In the genomic region with DNA sequence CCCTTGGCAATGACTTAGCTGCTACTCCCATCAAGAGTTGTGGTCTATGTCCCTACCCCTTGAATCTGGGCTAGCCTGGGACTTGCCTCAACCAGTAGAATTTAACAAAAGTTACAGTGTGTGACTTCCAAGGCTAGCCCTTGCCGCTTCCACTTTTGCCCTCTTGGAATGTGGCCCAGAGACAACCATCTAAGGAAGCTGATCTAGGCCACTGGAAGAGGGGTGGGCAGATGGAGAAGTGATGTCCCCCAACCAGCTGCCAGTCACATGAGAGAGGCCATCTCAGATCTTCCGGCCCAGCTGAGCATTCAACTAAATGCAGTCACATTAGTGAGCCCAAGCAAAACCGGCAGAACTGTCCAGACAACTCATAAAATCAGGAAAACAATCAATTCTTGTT, we compare ENCODE assay signal across 13 cellular contexts.
DNase-seq lines count a peak whose midpoint lies in the region; TF ChIP-seq lines count a peak whose summit lies in the region.
"Had no signal": no experiment of that assay in that cellular context is flagged by ENCODE, and none has a peak within 500 bp of the region (broad histone marks: within the 10 kb centered on the region; RNA-seq: fewer than 3 reads in every experiment).

No MANE protein-coding gene starts in this region.

- no peaks in the 10 kb centered on the region for H3K27me3 ChIP-seq in CD8-positive, alpha-beta memory T cell (ENCODE audit: insufficient read depth, low read length, poor library complexity, severe bottlenecking)
- no peaks in the 10 kb centered on the region for H3K27me3 ChIP-seq in stomach
- no peaks in the 10 kb centered on the region for H3K27me3 ChIP-seq in esophagus muscularis mucosa

- no peaks in the 10 kb centered on the region for H3K79me2 ChIP-seq in OCI-LY7 (ENCODE audit: insufficient read depth, low read depth, low read length)

- POLR2A ChIA-PET in CD8-positive, alpha-beta memory T cell (lab: Charles Lee): no interaction called here
- POLR2A ChIA-PET in OCI-LY7 (lab: Charles Lee): interaction anchor here (0.5 kb wide), 1 partner anchor 491 kb away, joined by 3 read pairs; no protein-coding TSS in a partner anchor

- peaks cover 39% of the 10 kb centered on the region for H3K4me1 ChIP-seq in CD8-positive, alpha-beta memory T cell (ENCODE audit: insufficient read depth, low read length)
- peaks cover 75% of the 10 kb centered on the region for H3K4me1 ChIP-seq in OCI-LY7 (ENCODE audit: insufficient read depth, low read length, poor library complexity, severe bottlenecking)
- peaks cover 0 to 14% (median 3%) of the 10 kb centered on the region in 4 donors for H3K4me1 ChIP-seq in stomach
- peaks cover 0 to 16% (median 7%) of the 10 kb centered on the region in 4 donors for H3K4me1 ChIP-seq in esophagus muscularis mucosa

- H3K36me3 ChIP-seq in CD8-positive, alpha-beta memory T cell (ENCODE audit: insufficient read depth, low read length): no peaks in the 10 kb centered on the region
- H3K36me3 ChIP-seq in OCI-LY7 (ENCODE audit: insufficient read depth, low read length) (no peaks in the 10 kb centered on the region), stomach (no peaks in the 10 kb centered on the region), esophagus muscularis mucosa (no peaks in the 10 kb centered on the region)
- H3K36me3 ChIP-seq: thoracic aorta had no signal

- H3K9me2 ChIP-seq in OCI-LY7 (ENCODE audit: insufficient read depth, low read length): no peaks in the 10 kb centered on the region

- H3K36me3 Mint-ChIP-seq in CD8-positive, alpha-beta memory T cell: peaks cover 0 to 9% (median 6%) of the 10 kb centered on the region in 3 donors
- no peaks in the 10 kb centered on the region for H3K36me3 Mint-ChIP-seq in dendritic cell treated with granulocyte-macrophage colony-stimulating factor and Interleukin-4, amounts not matched to agents 40 ng/mL and 50 ng/mL, for 4 days (ENCODE audit: low read depth)

- BruUV-seq in OCI-LY7 (replicated peaks; lab: Mats Ljungman, UMichigan): no TSS peak

- peaks cover 0 to 2% (median 0%) of the 10 kb centered on the region in 5 donors for H3K9me3 Mint-ChIP-seq in CD8-positive, alpha-beta memory T cell
- peaks cover 5% of the 10 kb centered on the region for H3K9me3 Mint-ChIP-seq in dendritic cell treated with granulocyte-macrophage colony-stimulating factor and Interleukin-4, amounts not matched to agents 40 ng/mL and 50 ng/mL, for 4 days

- TF ChIP-seq CTCF in OCI-LY7 (conservative IDR thresholded peaks at IDR 0.05; ENCODE audit: low read length) (no peak), GM13976 (IDR thresholded peaks at IDR 0.05; ENCODE audit: borderline replicate concordance, control extremely low read depth, extremely low read depth, insufficient read depth, missing control alignments) (no peak), stomach (IDR thresholded peaks at IDR 0.05) (no peak), esophagus muscularis mucosa (IDR thresholded peaks at IDR 0.05) (no peak)

- peak overlapping the region; percentile 43; the same call in 1 of the 2 replicates for H2AFZ ChIP-seq in OCI-LY7 (ENCODE audit: low read length)

- CTCF ChIA-PET in CD8-positive, alpha-beta memory T cell (lab: Charles Lee): no interaction called here
- CTCF ChIA-PET in OCI-LY7 (lab: Charles Lee; ENCODE audit: unreplicated experiment): no interaction called here

- no peak for DNase-seq in CD8-positive, alpha-beta memory T cell
- DNase-seq in OCI-LY7 (ENCODE audit: low spot score): no peak
- DNase-seq in putamen (ENCODE audit: low spot score): peak; percentile 23
- no peak for DNase-seq in GM13976 (ENCODE audit: low spot score)
- DNase-seq in stomach: no peak
- no peak for DNase-seq in esophagus muscularis mucosa (ENCODE audit: extremely low spot score)
- DNase-seq: central memory CD4-positive, alpha-beta T cell; DMS79; H7; NCI-H1092 treated with DMSO at 0.1 percent for 48 hours; RPMI8226 had no signal

- H3K27ac ChIP-seq in CD8-positive, alpha-beta memory T cell (ENCODE audit: low read depth, low read length): no peak overlapping the region
- H3K27ac ChIP-seq in OCI-LY7 (ENCODE audit: low read depth, low read length, poor library complexity, severe bottlenecking) (no peak overlapping the region), stomach (no peak overlapping the region), esophagus muscularis mucosa (replicated peaks in 1 of 4) (no peak overlapping the region)
- H3K27ac ChIP-seq: thoracic aorta had no signal

- H3K27ac Mint-ChIP-seq in CD8-positive, alpha-beta memory T cell: peak overlapping the region; percentile 93 to 99 (median 96)
- H3K27ac Mint-ChIP-seq in dendritic cell treated with granulocyte-macrophage colony-stimulating factor and Interleukin-4, amounts not matched to agents 40 ng/mL and 50 ng/mL, for 4 days: peak overlapping the region; percentile 92

- TF ChIP-seq EP300 in stomach (IDR thresholded peaks at IDR 0.05) (no peak), esophagus muscularis mucosa (IDR thresholded peaks at IDR 0.05) (no peak)

- TF ChIP-seq POLR2A in stomach (IDR thresholded peaks at IDR 0.05) (no peak), esophagus muscularis mucosa (IDR thresholded peaks at IDR 0.05; ENCODE audit: low read depth) (no peak)

- in situ Hi-C loops in GM13976 (cut with MboI; ENCODE audit: low sequenced_read_pairs, unreplicated experiment): loop anchor here (10.0 kb wide), 1 partner anchor 61 kb away; no protein-coding TSS in a partner anchor

- H4K20me1 ChIP-seq in OCI-LY7 (ENCODE audit: insufficient read depth, low read length): no peaks in the 10 kb centered on the region

- H3K4me3 Mint-ChIP-seq in CD8-positive, alpha-beta memory T cell: no peak overlapping the region
- H3K4me3 Mint-ChIP-seq in dendritic cell treated with granulocyte-macrophage colony-stimulating factor and Interleukin-4, amounts not matched to agents 40 ng/mL and 50 ng/mL, for 4 days: no peak overlapping the region

- H3K4me1 Mint-ChIP-seq in CD8-positive, alpha-beta memory T cell: peaks cover 44 to 69% (median 46%) of the 10 kb centered on the region in 3 donors
- peaks cover 80% of the 10 kb centered on the region for H3K4me1 Mint-ChIP-seq in dendritic cell treated with granulocyte-macrophage colony-stimulating factor and Interleukin-4, amounts not matched to agents 40 ng/mL and 50 ng/mL, for 4 days (ENCODE audit: low read depth)

- H3K9me3 ChIP-seq in CD8-positive, alpha-beta memory T cell (ENCODE audit: low read length): no peaks in the 10 kb centered on the region
- H3K9me3 ChIP-seq in OCI-LY7 (ENCODE audit: low read length) (peaks cover under 1% of the 10 kb centered on the region; the same call in 1 of the 2 replicates), stomach (peaks cover 0 to 7% (median 2%) of the 10 kb centered on the region in 4 donors), esophagus muscularis mucosa (no peaks in the 10 kb centered on the region)

- H3K27me3 Mint-ChIP-seq in CD8-positive, alpha-beta memory T cell: peaks cover 0 to 3% of the 10 kb centered on the region in 2 donors
- peaks cover 2% of the 10 kb centered on the region for H3K27me3 Mint-ChIP-seq in dendritic cell treated with granulocyte-macrophage colony-stimulating factor and Interleukin-4, amounts not matched to agents 40 ng/mL and 50 ng/mL, for 4 days

- H3K4me3 ChIP-seq in CD8-positive, alpha-beta memory T cell (ENCODE audit: low read length): no peak overlapping the region
- H3K4me3 ChIP-seq in OCI-LY7 (ENCODE audit: low read depth, low read length, poor library complexity, severe bottlenecking) (no peak overlapping the region), stomach (no peak overlapping the region), esophagus muscularis mucosa (no peak overlapping the region)
- H3K4me3 ChIP-seq: thoracic aorta had no signal

- whole genome bisulfite sequencing in stomach, 5 donors: 84 to 96% (median 91%) methylated on average over 3 of the region's 3 CpGs
- 83% methylated on average over 3 of the region's 3 CpGs for WGBS in esophagus muscularis mucosa

- intact Hi-C loops in OCI-LY7 (cut with micrococcal nuclease; ENCODE audit: unreplicated experiment): loop anchor here (2.0 kb wide), 1 partner anchor 67 kb away; no protein-coding TSS in a partner anchor
- intact Hi-C loops in dendritic cell treated with granulocyte-macrophage colony-stimulating factor and Interleukin-4, amounts not matched to agents 40 ng/mL and 50 ng/mL, for 4 days (cut with micrococcal nuclease): loop anchor here (2.0 kb wide), 1 partner anchor 33 kb away; no protein-coding TSS in a partner anchor
- intact Hi-C loops in stomach (cut with DNase I; ENCODE audit: low total_unique reads): no loop called here
- intact Hi-C loops in esophagus muscularis mucosa (cut with DNase I): loop anchor here (5.0 kb wide), 1 partner anchor 54 kb away; no protein-coding TSS in a partner anchor

- H3K4me2 ChIP-seq in OCI-LY7 (ENCODE audit: low read length): no peak overlapping the region
